ENCODE assay signal across 1 cellular context in the genomic region with DNA sequence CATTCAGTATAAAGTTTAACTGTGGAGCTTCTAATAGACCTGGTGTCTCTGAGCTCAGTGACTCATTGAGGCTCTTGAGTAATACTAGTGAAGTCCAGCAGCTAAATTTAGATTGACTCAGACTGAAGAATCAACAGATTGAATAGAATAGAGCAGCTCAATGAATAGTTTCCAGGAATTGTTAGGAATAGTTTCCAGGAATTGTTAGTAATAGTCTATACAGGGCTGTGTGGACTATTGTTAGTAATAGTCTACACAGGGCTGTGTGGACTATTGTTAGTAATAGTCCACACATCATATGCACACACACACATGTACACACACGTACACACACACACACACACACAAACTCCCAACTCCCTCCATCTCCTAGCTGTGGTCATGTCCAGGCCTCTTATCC.
TF ChIP-seq lines count a peak whose summit lies in the region.

No MANE protein-coding gene starts in this region.

TF ChIP-seq in IMR-90, 13 proteins besides CTCF, POLR2A, EP300 and RAD21 (continued from another document):
- no peak for TF ChIP-seq MXI1 (IDR thresholded peaks at IDR 0.05; ENCODE audit: borderline replicate concordance, low read depth, low read length)
- peak; percentile 94 for TF ChIP-seq CEBPB (IDR thresholded peaks at IDR 0.05; ENCODE audit: low read depth, low read length)
- no peak for TF ChIP-seq RCOR1 (IDR thresholded peaks at IDR 0.05; ENCODE audit: insufficient replicate concordance, low read length)
- no peak for TF ChIP-seq MAZ (IDR thresholded peaks at IDR 0.05; ENCODE audit: borderline replicate concordance, low read depth, low read length)
- TF ChIP-seq FOS (IDR thresholded peaks at IDR 0.05; ENCODE audit: low read depth, low read length), result peak; percentile 75; the same call in 1 of the 2 replicates
TF ChIP-seq in IMR-90: peak in this region for 2.
